1 cellular context compared by ENCODE assay signal in the genomic region with DNA sequence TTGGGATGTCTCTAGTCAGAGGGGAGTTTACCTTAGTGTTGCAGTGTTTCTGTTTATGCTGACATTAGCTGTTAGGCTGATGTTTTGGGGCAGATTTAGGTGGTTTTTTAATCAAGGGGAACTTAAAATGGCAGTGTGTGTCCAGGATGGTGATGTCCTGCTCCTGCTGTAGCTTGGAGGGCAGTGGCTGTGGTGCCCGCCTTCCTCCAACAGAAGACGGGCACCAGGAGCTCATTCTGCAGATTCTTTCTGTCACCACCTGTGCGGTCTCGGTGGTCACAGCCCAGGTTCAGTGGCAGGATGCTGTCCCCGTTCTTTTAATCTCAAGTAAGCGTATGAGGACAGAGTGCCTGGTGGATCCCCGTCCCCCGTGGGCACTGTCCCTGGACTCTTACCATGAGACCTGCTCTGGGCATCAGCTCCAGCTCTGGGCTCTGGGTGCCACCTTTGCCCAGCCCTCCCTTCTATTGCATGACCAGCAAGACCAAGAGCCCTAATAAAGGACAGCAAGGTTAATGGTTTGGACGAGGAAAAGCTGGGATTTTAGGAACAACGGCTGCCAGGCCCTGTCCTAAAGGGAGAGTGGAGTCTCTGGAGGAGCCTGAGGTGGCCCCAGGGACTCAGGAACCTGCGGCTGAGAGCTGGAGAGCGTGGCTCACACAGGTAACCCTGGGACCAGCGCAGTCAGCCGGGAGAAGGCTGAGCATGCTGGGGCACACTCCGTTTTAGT.
TF ChIP-seq lines count a peak whose summit lies in the region.

No MANE protein-coding gene starts in this region.

TF ChIP-seq in HCT116, 20 proteins besides CTCF, POLR2A, EP300 and RAD21 (continued from another document):
- TF ChIP-seq, protein P1, sequence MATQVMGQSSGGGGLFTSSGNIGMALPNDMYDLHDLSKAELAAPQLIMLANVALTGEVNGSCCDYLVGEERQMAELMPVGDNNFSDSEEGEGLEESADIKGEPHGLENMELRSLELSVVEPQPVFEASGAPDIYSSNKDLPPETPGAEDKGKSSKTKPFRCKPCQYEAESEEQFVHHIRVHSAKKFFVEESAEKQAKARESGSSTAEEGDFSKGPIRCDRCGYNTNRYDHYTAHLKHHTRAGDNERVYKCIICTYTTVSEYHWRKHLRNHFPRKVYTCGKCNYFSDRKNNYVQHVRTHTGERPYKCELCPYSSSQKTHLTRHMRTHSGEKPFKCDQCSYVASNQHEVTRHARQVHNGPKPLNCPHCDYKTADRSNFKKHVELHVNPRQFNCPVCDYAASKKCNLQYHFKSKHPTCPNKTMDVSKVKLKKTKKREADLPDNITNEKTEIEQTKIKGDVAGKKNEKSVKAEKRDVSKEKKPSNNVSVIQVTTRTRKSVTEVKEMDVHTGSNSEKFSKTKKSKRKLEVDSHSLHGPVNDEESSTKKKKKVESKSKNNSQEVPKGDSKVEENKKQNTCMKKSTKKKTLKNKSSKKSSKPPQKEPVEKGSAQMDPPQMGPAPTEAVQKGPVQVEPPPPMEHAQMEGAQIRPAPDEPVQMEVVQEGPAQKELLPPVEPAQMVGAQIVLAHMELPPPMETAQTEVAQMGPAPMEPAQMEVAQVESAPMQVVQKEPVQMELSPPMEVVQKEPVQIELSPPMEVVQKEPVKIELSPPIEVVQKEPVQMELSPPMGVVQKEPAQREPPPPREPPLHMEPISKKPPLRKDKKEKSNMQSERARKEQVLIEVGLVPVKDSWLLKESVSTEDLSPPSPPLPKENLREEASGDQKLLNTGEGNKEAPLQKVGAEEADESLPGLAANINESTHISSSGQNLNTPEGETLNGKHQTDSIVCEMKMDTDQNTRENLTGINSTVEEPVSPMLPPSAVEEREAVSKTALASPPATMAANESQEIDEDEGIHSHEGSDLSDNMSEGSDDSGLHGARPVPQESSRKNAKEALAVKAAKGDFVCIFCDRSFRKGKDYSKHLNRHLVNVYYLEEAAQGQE (IDR thresholded peaks at IDR 0.05; ENCODE audit: low read depth): no peak
